In the genomic region with DNA sequence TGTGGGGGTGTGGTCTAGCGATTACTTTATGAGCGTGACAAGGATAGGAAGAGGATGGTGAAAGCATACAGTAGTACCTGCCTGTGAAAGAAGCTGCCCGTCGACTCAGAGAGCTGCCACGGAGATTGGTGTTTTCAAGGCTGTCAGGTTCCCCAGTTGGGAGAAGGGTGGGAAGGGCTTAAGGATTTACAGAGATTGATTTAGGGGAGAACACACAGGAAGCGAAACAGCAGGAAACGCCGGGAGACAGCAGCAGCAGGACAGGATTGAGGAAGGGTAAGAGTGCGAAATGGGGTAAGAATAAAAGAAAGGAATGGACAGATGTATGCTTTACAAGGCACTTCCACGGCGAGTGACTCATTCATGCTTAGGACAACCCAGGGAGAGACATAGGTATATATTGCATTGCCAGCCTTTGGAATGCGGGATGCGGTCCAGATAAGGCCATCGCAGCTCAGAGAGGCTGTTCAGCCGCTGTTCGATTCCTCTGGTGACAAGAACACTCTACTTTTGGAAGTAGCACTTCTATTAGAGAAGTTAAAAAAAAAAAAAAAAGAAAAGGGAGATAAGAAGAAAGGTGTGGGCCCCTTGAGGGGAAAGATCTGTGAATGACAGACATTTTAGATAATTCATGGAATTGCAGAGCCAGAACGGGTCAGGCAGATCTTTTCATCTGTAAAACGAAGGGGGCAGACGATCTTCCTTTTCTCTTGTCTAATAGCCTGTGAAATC, we compare ENCODE assay signal across 8 cellular contexts. TPM values are rescaled to one million over a fixed set of nuclear protein-coding genes. Genes with fewer than 3 reads are reported as not detected.
DNase-seq lines count a peak whose midpoint lies in the region; ATAC-seq and TF ChIP-seq lines count a peak whose summit lies in the region.

No MANE protein-coding gene starts in this region.

- WGBS in suprapubic skin: 40% methylated on average over 19 of the region's 19 CpGs

- H3K79me2 ChIP-seq in MM.1S (ENCODE audit: low read length): peaks cover 19% of the 10 kb centered on the region

- peak overlapping the region; percentile 93 for H2AFZ ChIP-seq in MM.1S (ENCODE audit: low read length)

- peak overlapping the region; percentile 52; the same call in 1 of the 2 replicates for H3K9ac ChIP-seq in MM.1S (ENCODE audit: low read length)

- no peaks in the 10 kb centered on the region for H4K20me1 ChIP-seq in MM.1S (ENCODE audit: insufficient read depth, low read length)

- H3K27ac ChIP-seq in MM.1S (ENCODE audit: low read length) (peak overlapping the region; percentile 3; the same call in 1 of the 2 replicates), layer of hippocampus (ENCODE audit: low read depth, low read length) (peak overlapping the region; percentile 93), suprapubic skin (peak overlapping the region; percentile 94)

- H3K4me1 ChIP-seq in MM.1S (ENCODE audit: low read length): peaks cover 10% of the 10 kb centered on the region; the same call in 1 of the 2 replicates
- H3K4me1 ChIP-seq in suprapubic skin: peaks cover 35% of the 10 kb centered on the region

- H3K27me3 ChIP-seq in MM.1S (replicated peaks; ENCODE audit: insufficient read depth, low read length): no peaks in the 10 kb centered on the region
- H3K27me3 ChIP-seq in layer of hippocampus (ENCODE audit: control insufficient read depth, insufficient read depth, low read length): no peaks in the 10 kb centered on the region
- no peaks in the 10 kb centered on the region for H3K27me3 ChIP-seq in suprapubic skin

- TF ChIP-seq POLR2A in suprapubic skin (IDR thresholded peaks at IDR 0.05): no peak

- ATAC-seq in GM18861 (IDR thresholded peaks at IDR 0.05; ENCODE audit: unreplicated experiment) (no peak), GM21723 (IDR thresholded peaks at IDR 0.05; ENCODE audit: unreplicated experiment) (no peak)

- TF ChIP-seq CTCF in MM.1S (IDR thresholded peaks at IDR 0.05; ENCODE audit: low read length) (no peak), suprapubic skin (IDR thresholded peaks at IDR 0.05) (no peak)

- DNase-seq in MM.1S: peak; percentile 10
- DNase-seq in astrocyte of the hippocampus (ENCODE audit: low read depth, low spot score): peak; percentile 51
- DNase-seq in suprapubic skin (ENCODE audit: low spot score in 2 of 2): no peak
- DNase-seq in GM19238 (ENCODE audit: insufficient read length, low spot score): no peak

- H3K36me3 ChIP-seq in MM.1S (replicated peaks; ENCODE audit: insufficient read depth, low read length) (no peaks in the 10 kb centered on the region), suprapubic skin (no peaks in the 10 kb centered on the region)

- H3K9me2 ChIP-seq in MM.1S (replicated peaks; ENCODE audit: insufficient read depth, low read length): no peaks in the 10 kb centered on the region

- H3K9me3 ChIP-seq in MM.1S (replicated peaks; ENCODE audit: insufficient read depth, low read length): no peaks in the 10 kb centered on the region
- H3K9me3 ChIP-seq in suprapubic skin: no peaks in the 10 kb centered on the region

- H3F3A ChIP-seq in MM.1S (ENCODE audit: insufficient read depth, low read length): peaks cover 6% of the 10 kb centered on the region

- H3K4me2 ChIP-seq in MM.1S (ENCODE audit: low read depth, low read length): peak overlapping the region; percentile 98

- H3K4me3 ChIP-seq in GM08714 (ENCODE audit: low read length) (peak overlapping the region; percentile 87), MM.1S (ENCODE audit: low read length) (peak overlapping the region; percentile 70), suprapubic skin (peak overlapping the region; percentile 97)

- TF ChIP-seq EP300 in suprapubic skin (IDR thresholded peaks at IDR 0.05): no peak

RNA-seq across cellular contexts. Expression of a gene that starts 0.9 kb away (rescaled TPM):
- total RNA-seq in suprapubic skin: 10 to 100 TPM; 40.5 to 66.1 (median 47.2) TPM

Comparison
In these comparisons a context has a peak if more than half of its experiments do, and no peak if none do; other contexts are left out.
1. DNase-seq: peak in MM.1S (single experiment) and astrocyte of the hippocampus (single experiment); none in suprapubic skin (0 of 2) and GM19238 (single experiment).
2. H3K27ac ChIP-seq: peak in every context shown above with its lines; median percentile 94 in suprapubic skin; 93 in layer of hippocampus; 3 in MM.1S.
3. Peak in every context shown above with its lines, with median percentiles within 50 percentile points of each other: H3K4me3 ChIP-seq.